Comparison of ENCODE assay signal across 9 cellular contexts in the genomic region with DNA sequence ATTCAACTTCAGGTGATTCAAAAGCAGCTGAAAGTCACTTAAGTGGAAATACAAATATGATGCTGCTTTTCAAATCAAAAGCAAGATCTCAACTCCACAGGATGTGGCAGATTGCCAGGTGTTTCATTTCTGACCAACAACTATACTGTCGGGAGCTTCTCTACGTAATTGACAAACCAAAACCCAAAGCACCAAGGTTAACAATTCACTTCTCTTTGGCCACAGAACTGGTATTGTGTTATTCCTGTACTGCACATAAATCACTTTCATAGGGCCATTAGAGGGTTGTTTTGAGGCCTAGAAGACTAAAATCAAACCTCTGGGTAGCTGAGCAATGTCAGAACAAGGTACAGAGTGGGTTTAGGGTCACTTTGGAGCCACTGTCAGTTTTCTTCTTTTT.
A peak's percentile ranks its signal among the peaks of the same experiment; 100 is the strongest.
DNase-seq lines count a peak whose midpoint lies in the region; ATAC-seq, FAIRE-seq and TF ChIP-seq lines count a peak whose summit lies in the region.
"Had no signal": no experiment of that assay in that cellular context is flagged by ENCODE, and none has a peak within 500 bp of the region (broad histone marks: within the 10 kb centered on the region; RNA-seq: fewer than 3 reads in every experiment).

No MANE protein-coding gene starts in this region.

- no TSS peak for BruUV-seq in PC-3 (replicated peaks; lab: Mats Ljungman, UMichigan)

- peak overlapping the region; percentile 3; the same call in 1 of the 2 replicates for H3K9ac ChIP-seq in PC-3 (ENCODE audit: low read length)

- H3K27ac ChIP-seq in PC-3 (ENCODE audit: low read length): peak overlapping the region; percentile 58
- H3K27ac ChIP-seq in substantia nigra (ENCODE audit: low read depth, low read length, poor library complexity, severe bottlenecking): no peak overlapping the region

- H3K36me3 ChIP-seq in PC-3 (ENCODE audit: low read depth, low read length): peaks cover 2% of the 10 kb centered on the region; the same call in 1 of the 2 replicates

- H3K9me3 ChIP-seq in PC-3 (ENCODE audit: low read length): 0 out of 2 replicates have a peak, but pooled peaks cover 5% of the 10 kb centered on the region

- CTCF ChIA-PET in PC-3 (lab: Charles Lee): no interaction called here
- CTCF ChIA-PET in GM10248 (lab: Yijun Ruan, JAX): no interaction called here

- no peaks in the 10 kb centered on the region for H4K20me1 ChIP-seq in PC-3 (ENCODE audit: low read length)

- 0 out of 2 replicates have a peak overlapping the region, but pooled peaks have one; percentile 8 for H3K4me2 ChIP-seq in PC-3 (ENCODE audit: low read length)

- TF ChIP-seq POLR2A in GM12891 (IDR thresholded peaks at IDR 0.05; ENCODE audit: low read depth, low read length): no peak

- H3K79me2 ChIP-seq in PC-3 (ENCODE audit: low read length): no peaks in the 10 kb centered on the region

- ATAC-seq in GM19463 (IDR thresholded peaks at IDR 0.05; ENCODE audit: unreplicated experiment) (peak; percentile 95), HG03378 (IDR thresholded peaks at IDR 0.05; ENCODE audit: unreplicated experiment) (peak; percentile 99), PC-3 (no peak)

- H3F3A ChIP-seq in PC-3 (ENCODE audit: low read length, unreplicated experiment): no peaks in the 10 kb centered on the region

- no peak overlapping the region for H3K4me3 ChIP-seq in PC-3 (ENCODE audit: low read length)

- FAIRE-seq in GM12891 (lab: Jason Lieb, UNC): no peak

- DNase-seq in DMS153 (lab: John Stamatoyannopoulos, UW) (peak; percentile 99), PC-3 (peak; percentile 73), substantia nigra (lab: John Stamatoyannopoulos, UW) (no peak), GM10248 (ENCODE audit: extremely low spot score) (no peak), NCI-H526 treated with DMSO at 0.1 percent for 48 hours (lab: John Stamatoyannopoulos, UW) (no peak), GM12891 (ENCODE audit: insufficient read length, low spot score) (no peak)
- DNase-seq: CD4-positive, CD25-positive, alpha-beta regulatory T cell had no signal

- H3K27me3 ChIP-seq in PC-3 (ENCODE audit: low read length): no peaks in the 10 kb centered on the region

- no peak for TF ChIP-seq CTCF in PC-3 (conservative IDR thresholded peaks at IDR 0.05; ENCODE audit: low read depth, low read length)
- TF ChIP-seq CTCF in GM10248 (IDR thresholded peaks at IDR 0.05; ENCODE audit: control extremely low read depth, extremely low read depth, low read depth, missing control alignments): no peak

- POLR2A ChIA-PET in PC-3 (lab: Charles Lee; ENCODE audit: unreplicated experiment): interaction anchor here (0.7 kb wide), 1 partner anchor 105 kb away, joined by 4 read pairs; no protein-coding TSS in a partner anchor
- POLR2A ChIA-PET in GM10248 (lab: Yijun Ruan, JAX): no interaction called here

- peaks cover 26% of the 10 kb centered on the region for H3K4me1 ChIP-seq in PC-3 (ENCODE audit: insufficient read depth, low read length)

- no peak overlapping the region for H2AFZ ChIP-seq in PC-3 (ENCODE audit: low read length)

- no peaks in the 10 kb centered on the region for H3K9me2 ChIP-seq in PC-3 (replicated peaks; ENCODE audit: low read length)

- intact Hi-C loops in PC-3 (cut with micrococcal nuclease): no loop called here

TF ChIP-seq in GM12891, 5 proteins besides CTCF, POLR2A, EP300 and RAD21:
- TF ChIP-seq POU2F2 (IDR thresholded peaks at IDR 0.05; ENCODE audit: low read depth, low read length) (no peak), PAX5 (IDR thresholded peaks at IDR 0.05; ENCODE audit: insufficient read depth, low read length, severe bottlenecking) (no peak), TAF1 (IDR thresholded peaks at IDR 0.05; ENCODE audit: low read depth, low read length) (no peak), SPI1 (IDR thresholded peaks at IDR 0.05; ENCODE audit: low read depth, low read length) (no peak), POLR2AphosphoS5 (IDR thresholded peaks at IDR 0.05; ENCODE audit: low read depth, low read length) (no peak)

Comparison
In these comparisons a context has a peak if more than half of its experiments do, and no peak if none do; other contexts are left out.
1. DNase-seq: peak in DMS153 (single experiment) and PC-3 (single experiment); none in substantia nigra (0 of 49), GM10248 (single experiment), NCI-H526 treated with DMSO at 0.1 percent for 48 hours (single experiment) and GM12891 (single experiment).